ENCODE assay signal across 22 cellular contexts in genomic region chr6:7639427-7639826, GRCh38. TPM values are rescaled to one million over a fixed set of nuclear protein-coding genes. Genes with fewer than 3 reads are reported as not detected.
DNase-seq lines count a peak whose midpoint lies in the region; ATAC-seq and TF ChIP-seq lines count a peak whose summit lies in the region.
"Had no signal": no experiment of that assay in that cellular context is flagged by ENCODE, and none has a peak within 500 bp of the region (broad histone marks: within the 10 kb centered on the region; RNA-seq: fewer than 3 reads in every experiment).

No MANE protein-coding gene starts in this region.

- H4K5ac ChIP-seq in IMR-90 (ENCODE audit: low read depth, low read length): peak overlapping the region; percentile 83

- H4K20me1 ChIP-seq in IMR-90 (ENCODE audit: insufficient read depth, low read length): no peaks in the 10 kb centered on the region
- H4K20me1 ChIP-seq: BLaER1 treated with 17β-estradiol and CSF1 and Interleukin-3, amounts not matched to agents 10 nM and 100 nM had no signal

- H2AK5ac ChIP-seq in IMR-90 (ENCODE audit: low read depth, low read length): 0 out of 2 replicates have a peak overlapping the region, but pooled peaks have one; percentile 3

- in situ Hi-C loops in IMR-90 (cut with MboI; ENCODE audit: low sequenced_read_pairs): no loop called here

- no peak overlapping the region for H2AK9ac ChIP-seq in IMR-90 (replicated peaks; ENCODE audit: low read depth, low read length, poor library complexity)

- dilution Hi-C loops in IMR-90 (cut with HindIII; ENCODE audit: low sequenced_read_pairs, unreplicated experiment): no loop called here

- intact Hi-C loops in IMR-90 (cut with micrococcal nuclease): no loop called here

- POLR2A ChIA-PET in IMR-90 (lab: Charles Lee; ENCODE audit: unreplicated experiment): no interaction called here

- no peak for TF ChIP-seq CTCF in IMR-90 (conservative IDR thresholded peaks at IDR 0.05; ENCODE audit: low read depth, low read length)

- H3K36me3 ChIP-seq in IMR-90 (ENCODE audit: control insufficient read depth, insufficient read depth, low read length): no peaks in the 10 kb centered on the region
- H3K36me3 ChIP-seq in SJCRH30: no peaks in the 10 kb centered on the region
- H3K36me3 ChIP-seq: BE2C; BLaER1 treated with 17β-estradiol and CSF1 and Interleukin-3, amounts not matched to agents 10 nM and 100 nM had no signal

- no peak overlapping the region for H3K4me2 ChIP-seq in IMR-90 (ENCODE audit: low read depth, low read length)
- H3K4me2 ChIP-seq: BLaER1 treated with 17β-estradiol and CSF1 and Interleukin-3, amounts not matched to agents 10 nM and 100 nM had no signal

- no peak for ATAC-seq in IMR-90 (ENCODE audit: low read depth)
- ATAC-seq: GM12878 had no signal

- DNase-seq in NCI-H82 (lab: John Stamatoyannopoulos, UW) (peak; percentile 41), NCI-H82 treated with DMSO at 0.1 percent for 48 hours (lab: John Stamatoyannopoulos, UW; ENCODE audit: unreplicated experiment) (no peak), IMR-90 (no peak), epithelial cell of prostate (ENCODE audit: low read depth, low spot score) (no peak), SJCRH30 (no peak), NCI-H345 treated with DMSO at 0.1 percent for 48 hours (lab: John Stamatoyannopoulos, UW; ENCODE audit: unreplicated experiment) (no peak), Kasumi-1 (lab: John Stamatoyannopoulos, UW) (no peak)
- DNase-seq: ACHN; AML-193; BE2C; CD4-positive, alpha-beta T cell; CD8-positive, alpha-beta memory T cell; DMS 273 treated with DMSO at 0.1 percent for 48 hours; DMS79; EL; GDM1; GM23248; H7; HCEC 1CT had no signal

- no peaks in the 10 kb centered on the region for H3K9me1 ChIP-seq in IMR-90 (ENCODE audit: insufficient read depth, low read length)

- H4K8ac ChIP-seq in IMR-90 (ENCODE audit: low read depth in 2 of 2, low read length in 2 of 2): no peak overlapping the region; a peak in 1 of 4 replicates

- peak overlapping the region; percentile 92; the same call in 1 of the 2 replicates for H3K27ac ChIP-seq in IMR-90 (ENCODE audit: insufficient read depth, low read length)
- H3K27ac ChIP-seq in epithelial cell of prostate: peak overlapping the region; percentile 65
- no peak overlapping the region for H3K27ac ChIP-seq in SJCRH30
- H3K27ac ChIP-seq: 22Rv1; BLaER1 treated with 17β-estradiol and CSF1 and Interleukin-3, amounts not matched to agents 10 nM and 100 nM; GM23248 had no signal

- 0 out of 3 replicates have a peak overlapping the region, but pooled peaks have one; percentile 1 for H2BK15ac ChIP-seq in IMR-90 (ENCODE audit: low read depth, low read length)

- no peak overlapping the region for H3K23ac ChIP-seq in IMR-90 (ENCODE audit: low read depth, low read length)

- H3K56ac ChIP-seq in IMR-90 (ENCODE audit: extremely low read depth, insufficient read depth, low read length): no peak overlapping the region

- TF ChIP-seq RAD21 in IMR-90 (IDR thresholded peaks at IDR 0.05; ENCODE audit: low read length): no peak

- WGBS in IMR-90 (ENCODE audit: extremely low coverage in 2 of 2, insufficient read length in 1 of 2), 2 experiments: 88% methylated on average over 2 of the region's 3 CpGs; no CpG with 5 or more reads in 1 of the 2 experiments

- CTCF ChIA-PET in IMR-90 (lab: Yijun Ruan, JAX): no interaction called here

- no peaks in the 10 kb centered on the region for H3K9me3 ChIP-seq in IMR-90 (ENCODE audit: control insufficient read depth, insufficient read depth, low read length)
- H3K9me3 ChIP-seq in SJCRH30 (replicated peaks): no peaks in the 10 kb centered on the region
- H3K9me3 ChIP-seq: BE2C had no signal

- no peaks in the 10 kb centered on the region for H3K79me1 ChIP-seq in IMR-90 (ENCODE audit: low read depth in 1 of 2, low read length in 2 of 2)

- peak overlapping the region; percentile 70 for H2BK5ac ChIP-seq in IMR-90 (ENCODE audit: low read depth, low read length, poor library complexity, severe bottlenecking)

- H2AFZ ChIP-seq in IMR-90 (replicated peaks; ENCODE audit: low read length, poor library complexity): no peak overlapping the region
- H2AFZ ChIP-seq: GM23248 had no signal

- H2BK120ac ChIP-seq in IMR-90 (ENCODE audit: low read depth, low read length): peak overlapping the region; percentile 11; the same call in 1 of the 2 replicates

- H3K4me3 ChIP-seq in IMR-90 (ENCODE audit: insufficient read depth, low read depth, low read length): no peak overlapping the region
- H3K4me3 ChIP-seq in SJCRH30: no peak overlapping the region
- H3K4me3 ChIP-seq: BLaER1 treated with 17β-estradiol and CSF1 and Interleukin-3, amounts not matched to agents 10 nM and 100 nM; GM12878; GM23248 had no signal

- H3K18ac ChIP-seq in IMR-90 (ENCODE audit: low read depth, low read length): peak overlapping the region; percentile 82

- no peak for TF ChIP-seq POLR2A in IMR-90 (IDR thresholded peaks at IDR 0.05; ENCODE audit: low read depth, low read length)

- H3K4me1 ChIP-seq in IMR-90 (ENCODE audit: control insufficient read depth, insufficient read depth, low read length) (peaks cover 9% of the 10 kb centered on the region), SJCRH30 (no peaks in the 10 kb centered on the region)
- H3K4me1 ChIP-seq: BE2C; BLaER1 treated with 17β-estradiol and CSF1 and Interleukin-3, amounts not matched to agents 10 nM and 100 nM had no signal

- BruUV-seq in IMR-90 (replicated peaks; lab: Mats Ljungman, UMichigan): no TSS peak

- H2BK20ac ChIP-seq in IMR-90 (ENCODE audit: low read depth, low read length): peak overlapping the region; percentile 26; the same call in 1 of the 2 replicates

- H3K14ac ChIP-seq in IMR-90 (replicated peaks; ENCODE audit: low read depth, low read length): no peak overlapping the region

- peak overlapping the region; percentile 17 for H4K91ac ChIP-seq in IMR-90 (ENCODE audit: insufficient read depth, low read depth, low read length)

- no peak overlapping the region for H3K9ac ChIP-seq in IMR-90 (ENCODE audit: low read depth, low read length)
- H3K9ac ChIP-seq: BLaER1 treated with 17β-estradiol and CSF1 and Interleukin-3, amounts not matched to agents 10 nM and 100 nM; GM23248 had no signal

- no peak overlapping the region; the same call in 1 of the 2 replicates for H3K4ac ChIP-seq in IMR-90 (ENCODE audit: low read depth, low read length)

- H3K27me3 ChIP-seq in IMR-90 (ENCODE audit: control insufficient read depth, insufficient read depth, low read length): no peaks in the 10 kb centered on the region
- H3K27me3 ChIP-seq in SJCRH30: no peaks in the 10 kb centered on the region
- H3K27me3 ChIP-seq: BLaER1 treated with 17β-estradiol and CSF1 and Interleukin-3, amounts not matched to agents 10 nM and 100 nM had no signal

TF ChIP-seq in IMR-90, 13 proteins besides CTCF, POLR2A, EP300 and RAD21:
- no peak for TF ChIP-seq SMC3 (IDR thresholded peaks at IDR 0.05; ENCODE audit: low read depth, low read length)
- no peak for TF ChIP-seq CEBPB (IDR thresholded peaks at IDR 0.05; ENCODE audit: low read depth, low read length)
- no peak for TF ChIP-seq ELK1 (IDR thresholded peaks at IDR 0.05; ENCODE audit: borderline replicate concordance, low read depth, low read length)
- no peak for TF ChIP-seq FOS (IDR thresholded peaks at IDR 0.05; ENCODE audit: low read depth, low read length)
- TF ChIP-seq MAFK (IDR thresholded peaks at IDR 0.05; ENCODE audit: low read depth, low read length): no peak
- TF ChIP-seq MAZ (IDR thresholded peaks at IDR 0.05; ENCODE audit: borderline replicate concordance, low read depth, low read length): no peak
- no peak for TF ChIP-seq NFE2L2 (IDR thresholded peaks at IDR 0.05; ENCODE audit: low read depth, low read length)
- no peak for TF ChIP-seq CHD1 (IDR thresholded peaks at IDR 0.05; ENCODE audit: low read depth, low read length)
- no peak for TF ChIP-seq BHLHE40 (IDR thresholded peaks at IDR 0.05; ENCODE audit: low read depth, low read length)
- TF ChIP-seq RFX5 (IDR thresholded peaks at IDR 0.05; ENCODE audit: low read depth, low read length): no peak
- no peak for TF ChIP-seq RCOR1 (IDR thresholded peaks at IDR 0.05; ENCODE audit: insufficient replicate concordance, low read length)
- no peak for TF ChIP-seq USF2 (IDR thresholded peaks at IDR 0.05; ENCODE audit: low read depth, low read length)
- no peak for TF ChIP-seq MXI1 (IDR thresholded peaks at IDR 0.05; ENCODE audit: borderline replicate concordance, low read depth, low read length)
TF ChIP-seq in IMR-90: peak in this region for 0.

RNA-seq across cellular contexts. Expression of gene SNRNP48, which starts 49.4 kb away (rescaled TPM):
- 5.2 and 9.4 TPM in 2 replicates for total RNA-seq in IMR-90 (2012; rRNA removed)
- 4.0 and 6.2 TPM in 2 replicates for polyA plus RNA-seq in IMR-90 (2012; rRNA removed)
- 0.92 and 1.0 TPM in 2 replicates for polyA plus RNA-seq in IMR-90 (2012; cell fraction: cytosol; rRNA removed)
- polyA plus RNA-seq in IMR-90 (2012; cell fraction: nucleus; rRNA removed; ENCODE audit: low replicate concordance): 3.8 and 13.3 TPM in 2 replicates
- total RNA-seq in SJCRH30 (2014; rRNA removed; shearing (Covaris generic)): 20.1 and 25.3 TPM in 2 replicates
